ENCODE assay signal across 31 cellular contexts in the genomic region with DNA sequence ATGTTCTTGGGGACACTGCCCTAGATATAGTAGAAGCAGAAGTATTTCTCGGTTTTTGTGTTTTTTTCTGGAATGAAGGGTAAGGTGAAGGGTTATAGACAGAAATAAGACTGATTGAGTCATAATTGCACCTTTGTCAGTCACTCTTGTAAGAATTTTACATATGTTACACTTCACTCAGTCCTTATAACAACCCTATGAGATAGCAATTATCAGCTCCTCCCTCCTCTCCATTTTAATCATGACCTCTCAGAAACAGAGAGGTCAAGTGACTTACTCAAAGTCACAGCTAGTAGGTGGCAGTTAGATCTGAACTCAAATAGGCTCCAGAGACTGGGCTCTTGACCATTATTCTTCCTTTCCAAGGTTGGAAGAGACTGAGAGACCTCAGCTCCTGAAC.
DNase-seq lines count a peak whose midpoint lies in the region; ATAC-seq and TF ChIP-seq lines count a peak whose summit lies in the region.
"Had no signal": no experiment of that assay in that cellular context is flagged by ENCODE, and none has a peak within 500 bp of the region (broad histone marks: within the 10 kb centered on the region; RNA-seq: fewer than 3 reads in every experiment).

No MANE protein-coding gene starts in this region.

- no peak overlapping the region for H4K5ac ChIP-seq in H9 (ENCODE audit: insufficient read length, low read depth, low read length)

- peak; percentile 64 to 89 for ATAC-seq in activated T-cell treated with anti-CD3 and anti-CD28 coated beads, Interleukin-2, amount 50 U/mL, for 72 hours (replicated peaks in 1 of 2)
- peak; percentile 92 for ATAC-seq in activated T-helper 17 cell treated with anti-CD3 and anti-CD28 coated beads, Interleukin-2, amount 50 U/mL, for 72 hours (replicated peaks)
- ATAC-seq: activated naive CD8-positive, alpha-beta T cell treated with anti-CD3 and anti-CD28 coated beads, Interleukin-2, amount 50 U/mL, for 24 hours; CD8-positive, alpha-beta T cell; effector memory CD8-positive, alpha-beta T cell; pancreas had no signal

- WGBS in H9 (ENCODE audit: extremely low coverage, insufficient read length, low lambda C conversion rate) = no CpG with 5 or more reads among the region's 1 CpG

- H2AK5ac ChIP-seq in H9 (ENCODE audit: insufficient read length, low read length) = no peak overlapping the region

- H3K27me3 ChIP-seq in H9 (ENCODE audit: insufficient read depth, low read length) (no peaks in the 10 kb centered on the region), parathyroid adenoma (ENCODE audit: control insufficient read depth, insufficient read depth, low read length) (no peaks in the 10 kb centered on the region)
- H3K27me3 ChIP-seq: pancreas, right atrium auricular region, SJCRH30, testis had no signal

- 0 out of 2 replicates have a peak overlapping the region, but pooled peaks have one; percentile 50 for H3K14ac ChIP-seq in H9 (ENCODE audit: insufficient read depth, low read length)

- no peak overlapping the region for H2BK12ac ChIP-seq in H9 (ENCODE audit: insufficient read length, low read depth, low read length)

- no peak overlapping the region for H3K23ac ChIP-seq in H9 (ENCODE audit: insufficient read length, low read depth, low read length)

- H3K79me1 ChIP-seq in H9 (ENCODE audit: insufficient read depth, low read depth, low read length, poor library complexity, severe bottlenecking) = no peaks in the 10 kb centered on the region

- no peak for DNase-seq in activated T-cell treated with anti-CD3 and anti-CD28 coated beads, Interleukin-2, amount 50 U/mL, for 72 hours
- no peak for DNase-seq in activated T-cell treated with anti-CD3 and anti-CD28 coated beads, Interleukin-2, amount 50 U/mL, for 48 hours
- DNase-seq in H9 = no peak
- DNase-seq in DMS153 treated with DMSO at 0.1 percent for 48 hours (lab: John Stamatoyannopoulos, UW; ENCODE audit: unreplicated experiment) = no peak
- DNase-seq in activated CD4-positive, alpha-beta T cell treated with anti-CD3 and anti-CD28 coated beads, Interleukin-2, amount 10 ng/mL, durations not matched to agents 24 days and 14 days = no peak
- DNase-seq: activated CD4-positive, alpha-beta T cell treated with anti-CD3 and anti-CD28 coated beads, Interleukin-2, amount 50 U/mL, for 1 hour; activated CD8-positive, alpha-beta memory T cell treated with anti-CD3 and anti-CD28 coated beads, Interleukin-2, amount 50 U/mL, for 4 hours; activated effector memory CD4-positive, alpha-beta T cell treated with anti-CD3 and anti-CD28 coated beads, Interleukin-2, amount 50 U/mL, for 16 hours; activated naive CD8-positive, alpha-beta T cell treated with anti-CD3 and anti-CD28 coated beads, Interleukin-2, amount 50 U/mL, for 24 hours; CD8-positive, alpha-beta T cell; effector memory CD8-positive, alpha-beta T cell; immature natural killer cell; Kasumi-1; MV-4-11; NCI-H146; NCI-H446; NCI-H748 treated with DMSO at 0.1 percent for 48 hours; pancreas; SJCRH30; small intestine; stimulated activated naive CD4-positive, alpha-beta T cell; SW 1271; T1000; testis had no signal

- H3K9me3 Mint-ChIP-seq in activated T-cell treated with anti-CD3 and anti-CD28 coated beads, Interleukin-2, amount 50 U/mL, for 72 hours = peaks cover 0 to 3% of the 10 kb centered on the region in 2 donors
- no peaks in the 10 kb centered on the region for H3K9me3 Mint-ChIP-seq in H9
- H3K9me3 Mint-ChIP-seq in activated T-helper 17 cell treated with anti-CD3 and anti-CD28 coated beads, Interleukin-2, amount 50 U/mL, for 72 hours = no peaks in the 10 kb centered on the region
- no peaks in the 10 kb centered on the region for H3K9me3 Mint-ChIP-seq in activated CD4-positive, alpha-beta T cell treated with anti-CD3 and anti-CD28 coated beads, Interleukin-2, amount 10 ng/mL, durations not matched to agents 24 days and 14 days
- H3K9me3 Mint-ChIP-seq: activated naive CD8-positive, alpha-beta T cell treated with anti-CD3 and anti-CD28 coated beads, Interleukin-2, amount 50 U/mL, for 24 hours; CD8-positive, alpha-beta T cell; central memory CD8-positive, alpha-beta T cell; effector memory CD8-positive, alpha-beta T cell; immature natural killer cell; neural crest cell had no signal

- H3K4me3 ChIP-seq in parathyroid adenoma (ENCODE audit: low read depth, low read length) = no peak overlapping the region
- H3K4me3 ChIP-seq: pancreas, right atrium auricular region, SJCRH30, testis had no signal

- no peaks in the 10 kb centered on the region for H3K36me3 ChIP-seq in parathyroid adenoma (ENCODE audit: control insufficient read depth, insufficient read depth, low read length)
- H3K36me3 ChIP-seq: pancreas, right atrium auricular region, SJCRH30 had no signal

- H3K27ac Mint-ChIP-seq in activated T-cell treated with anti-CD3 and anti-CD28 coated beads, Interleukin-2, amount 50 U/mL, for 72 hours = peak overlapping the region; percentile 3
- H3K27ac Mint-ChIP-seq in H9 = 0 out of 7 replicates have a peak overlapping the region, but pooled peaks of 1 of the 3 experiments have one; percentile 12
- peak overlapping the region; percentile 36 for H3K27ac Mint-ChIP-seq in activated T-helper 17 cell treated with anti-CD3 and anti-CD28 coated beads, Interleukin-2, amount 50 U/mL, for 72 hours
- H3K27ac Mint-ChIP-seq in activated CD4-positive, alpha-beta T cell treated with anti-CD3 and anti-CD28 coated beads, Interleukin-2, amount 10 ng/mL, durations not matched to agents 24 days and 14 days = no peak overlapping the region
- H3K27ac Mint-ChIP-seq: activated naive CD8-positive, alpha-beta T cell treated with anti-CD3 and anti-CD28 coated beads, Interleukin-2, amount 50 U/mL, for 24 hours; CD8-positive, alpha-beta T cell; effector memory CD8-positive, alpha-beta T cell; immature natural killer cell; memory B cell had no signal

- H3K36me3 Mint-ChIP-seq in activated T-cell treated with anti-CD3 and anti-CD28 coated beads, Interleukin-2, amount 50 U/mL, for 72 hours (ENCODE audit: insufficient read depth in 2 of 2) = no peaks in the 10 kb centered on the region
- no peaks in the 10 kb centered on the region for H3K36me3 Mint-ChIP-seq in H9 (ENCODE audit: insufficient read depth in 1 of 3, low read depth in 3 of 3)
- peaks cover 23% of the 10 kb centered on the region for H3K36me3 Mint-ChIP-seq in activated T-helper 17 cell treated with anti-CD3 and anti-CD28 coated beads, Interleukin-2, amount 50 U/mL, for 72 hours (ENCODE audit: low read depth)
- peaks cover 5% of the 10 kb centered on the region for H3K36me3 Mint-ChIP-seq in activated CD4-positive, alpha-beta T cell treated with anti-CD3 and anti-CD28 coated beads, Interleukin-2, amount 10 ng/mL, durations not matched to agents 24 days and 14 days (ENCODE audit: low read depth)

- no peak overlapping the region for H3T11ph ChIP-seq in H9 (ENCODE audit: low read length)

- H3K27ac ChIP-seq in H9 (ENCODE audit: insufficient read length, low read depth, low read length) (no peak overlapping the region), parathyroid adenoma (peak overlapping the region; percentile 42)
- H3K27ac ChIP-seq: pancreas, right atrium auricular region, SJCRH30, testis, VCaP had no signal

- no peak overlapping the region for H3K4me2 ChIP-seq in H9 (ENCODE audit: insufficient read depth, insufficient read length, low read length)
- peak overlapping the region; percentile 3 for H3K4me2 ChIP-seq in parathyroid adenoma (ENCODE audit: low read length)

- H2BK120ac ChIP-seq in H9 (ENCODE audit: low read depth, low read length, poor library complexity, severe bottlenecking) = no peak overlapping the region

- no peak overlapping the region for H4K91ac ChIP-seq in H9 (ENCODE audit: insufficient read length, low read depth, low read length)

- H3K79me2 ChIP-seq in H9 (ENCODE audit: insufficient read depth, low read length) = no peaks in the 10 kb centered on the region
- peaks cover 9% of the 10 kb centered on the region for H3K79me2 ChIP-seq in parathyroid adenoma

- no peak overlapping the region for H3K4ac ChIP-seq in H9 (ENCODE audit: low read depth, low read length)

- H3K4me1 Mint-ChIP-seq in activated T-cell treated with anti-CD3 and anti-CD28 coated beads, Interleukin-2, amount 50 U/mL, for 72 hours (ENCODE audit: low read depth) = peaks cover 12% of the 10 kb centered on the region
- peaks cover 24% of the 10 kb centered on the region in 2 experiments for H3K4me1 Mint-ChIP-seq in H9
- peaks cover 12% of the 10 kb centered on the region for H3K4me1 Mint-ChIP-seq in activated T-helper 17 cell treated with anti-CD3 and anti-CD28 coated beads, Interleukin-2, amount 50 U/mL, for 72 hours
- peaks cover 16% of the 10 kb centered on the region for H3K4me1 Mint-ChIP-seq in activated CD4-positive, alpha-beta T cell treated with anti-CD3 and anti-CD28 coated beads, Interleukin-2, amount 10 ng/mL, durations not matched to agents 24 days and 14 days
- H3K4me1 Mint-ChIP-seq: memory B cell had no signal

- H2BK5ac ChIP-seq in H9 (ENCODE audit: insufficient read length, low read length) = no peak overlapping the region

- H3K4me1 ChIP-seq in H9 (ENCODE audit: insufficient read depth, low read length) (peaks cover 8% of the 10 kb centered on the region), parathyroid adenoma (peaks cover 76% of the 10 kb centered on the region)
- H3K4me1 ChIP-seq: pancreas had no signal

- no peak overlapping the region for H2BK15ac ChIP-seq in H9 (ENCODE audit: low read depth, low read length)

- no peaks in the 10 kb centered on the region for H3K23me2 ChIP-seq in H9 (ENCODE audit: insufficient read length, low read depth, low read length, poor library complexity, severe bottlenecking)

- no peak overlapping the region for H3K56ac ChIP-seq in H9 (ENCODE audit: insufficient read length, low read depth, low read length)

- no peaks in the 10 kb centered on the region for H3K27me3 Mint-ChIP-seq in activated T-cell treated with anti-CD3 and anti-CD28 coated beads, Interleukin-2, amount 50 U/mL, for 72 hours (ENCODE audit: low read depth)
- no peaks in the 10 kb centered on the region for H3K27me3 Mint-ChIP-seq in H9 (ENCODE audit: low read depth)
- H3K27me3 Mint-ChIP-seq in activated T-helper 17 cell treated with anti-CD3 and anti-CD28 coated beads, Interleukin-2, amount 50 U/mL, for 72 hours = no peaks in the 10 kb centered on the region
- no peaks in the 10 kb centered on the region for H3K27me3 Mint-ChIP-seq in activated CD4-positive, alpha-beta T cell treated with anti-CD3 and anti-CD28 coated beads, Interleukin-2, amount 10 ng/mL, durations not matched to agents 24 days and 14 days
- H3K27me3 Mint-ChIP-seq: activated naive CD8-positive, alpha-beta T cell treated with anti-CD3 and anti-CD28 coated beads, Interleukin-2, amount 50 U/mL, for 24 hours; central memory CD8-positive, alpha-beta T cell; effector memory CD8-positive, alpha-beta T cell; memory B cell had no signal

- H2BK20ac ChIP-seq in H9 (ENCODE audit: low read depth, low read length, poor library complexity, severe bottlenecking) = no peak overlapping the region

- TF ChIP-seq CTCF in H9 (conservative IDR thresholded peaks at IDR 0.05) (no peak), parathyroid adenoma (IDR thresholded peaks at IDR 0.05) (no peak)

- no peak overlapping the region for H4K8ac ChIP-seq in H9 (replicated peaks; ENCODE audit: insufficient read length, low read depth, low read length)

- H3K18ac ChIP-seq in H9 (ENCODE audit: insufficient read length, low read depth, low read length) = no peak overlapping the region

- peak overlapping the region in 1 of 2 donors; percentile 19 for H3K4me3 Mint-ChIP-seq in activated T-cell treated with anti-CD3 and anti-CD28 coated beads, Interleukin-2, amount 50 U/mL, for 72 hours
- no peak overlapping the region for H3K4me3 Mint-ChIP-seq in H9
- peak overlapping the region; percentile 16 for H3K4me3 Mint-ChIP-seq in activated T-helper 17 cell treated with anti-CD3 and anti-CD28 coated beads, Interleukin-2, amount 50 U/mL, for 72 hours
- no peak overlapping the region for H3K4me3 Mint-ChIP-seq in activated CD4-positive, alpha-beta T cell treated with anti-CD3 and anti-CD28 coated beads, Interleukin-2, amount 10 ng/mL, durations not matched to agents 24 days and 14 days
- H3K4me3 Mint-ChIP-seq: activated naive CD8-positive, alpha-beta T cell treated with anti-CD3 and anti-CD28 coated beads, Interleukin-2, amount 50 U/mL, for 24 hours; CD8-positive, alpha-beta T cell; central memory CD8-positive, alpha-beta T cell; effector memory CD8-positive, alpha-beta T cell; immature natural killer cell; memory B cell; neural crest cell had no signal

- intact Hi-C loops in activated CD4-positive, alpha-beta T cell treated with anti-CD3 and anti-CD28 coated beads, Interleukin-2, amount 10 ng/mL, durations not matched to agents 24 days and 14 days (cut with micrococcal nuclease) = no loop called here

- H2AFZ ChIP-seq in H9 (ENCODE audit: low read length) (no peak overlapping the region), parathyroid adenoma (peak overlapping the region; percentile 9)

- H3K9me3 ChIP-seq in H9 (ENCODE audit: control insufficient read depth, low read depth, low read length) (no peaks in the 10 kb centered on the region), parathyroid adenoma (ENCODE audit: control insufficient read depth, low read length) (no peaks in the 10 kb centered on the region)
- H3K9me3 ChIP-seq: pancreas, right atrium auricular region, SJCRH30, testis had no signal

- H3K9ac ChIP-seq in H9 (ENCODE audit: extremely low read depth, insufficient read length, low read length) = no peak overlapping the region
- H3K9ac ChIP-seq in parathyroid adenoma = no peak overlapping the region

- H4K20me1 ChIP-seq in H9 (ENCODE audit: control insufficient read depth, insufficient read depth, insufficient read length) = no peaks in the 10 kb centered on the region
